ENCODE assay signal across 1 cellular context in the genomic region with DNA sequence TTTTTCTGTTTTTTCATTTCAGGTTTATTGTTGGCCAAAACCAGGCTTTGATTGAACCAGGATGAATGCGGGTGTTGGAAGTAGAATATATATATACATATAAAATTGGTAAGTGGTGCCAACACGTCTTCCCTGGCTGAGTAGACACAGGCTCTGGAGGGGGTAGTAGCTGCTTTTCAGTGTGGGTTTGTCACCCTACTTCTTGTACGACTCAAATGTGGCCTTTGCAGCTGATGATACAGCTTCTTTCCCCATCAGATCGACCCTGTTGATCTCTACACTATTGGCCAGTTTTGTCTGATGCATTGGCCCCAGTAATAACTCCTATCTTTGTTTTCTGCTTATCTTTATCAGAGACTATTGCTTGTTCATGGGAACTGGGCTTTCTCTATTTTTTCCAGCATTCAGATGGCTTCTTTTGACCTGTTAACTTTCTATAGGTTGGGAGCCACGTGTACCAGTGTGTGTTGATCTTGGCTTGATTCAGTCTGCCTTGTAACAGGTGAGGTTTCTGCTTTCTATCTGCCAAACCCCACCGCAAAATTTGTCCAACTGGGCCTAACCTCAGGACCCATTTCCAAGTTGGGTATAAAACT.
TF ChIP-seq lines count a peak whose summit lies in the region.

No MANE protein-coding gene starts in this region.

TF ChIP-seq in HepG2, 621 proteins besides CTCF, POLR2A, EP300 and RAD21 (continued from another document and continues in another):
- TF ChIP-seq, protein P1, sequence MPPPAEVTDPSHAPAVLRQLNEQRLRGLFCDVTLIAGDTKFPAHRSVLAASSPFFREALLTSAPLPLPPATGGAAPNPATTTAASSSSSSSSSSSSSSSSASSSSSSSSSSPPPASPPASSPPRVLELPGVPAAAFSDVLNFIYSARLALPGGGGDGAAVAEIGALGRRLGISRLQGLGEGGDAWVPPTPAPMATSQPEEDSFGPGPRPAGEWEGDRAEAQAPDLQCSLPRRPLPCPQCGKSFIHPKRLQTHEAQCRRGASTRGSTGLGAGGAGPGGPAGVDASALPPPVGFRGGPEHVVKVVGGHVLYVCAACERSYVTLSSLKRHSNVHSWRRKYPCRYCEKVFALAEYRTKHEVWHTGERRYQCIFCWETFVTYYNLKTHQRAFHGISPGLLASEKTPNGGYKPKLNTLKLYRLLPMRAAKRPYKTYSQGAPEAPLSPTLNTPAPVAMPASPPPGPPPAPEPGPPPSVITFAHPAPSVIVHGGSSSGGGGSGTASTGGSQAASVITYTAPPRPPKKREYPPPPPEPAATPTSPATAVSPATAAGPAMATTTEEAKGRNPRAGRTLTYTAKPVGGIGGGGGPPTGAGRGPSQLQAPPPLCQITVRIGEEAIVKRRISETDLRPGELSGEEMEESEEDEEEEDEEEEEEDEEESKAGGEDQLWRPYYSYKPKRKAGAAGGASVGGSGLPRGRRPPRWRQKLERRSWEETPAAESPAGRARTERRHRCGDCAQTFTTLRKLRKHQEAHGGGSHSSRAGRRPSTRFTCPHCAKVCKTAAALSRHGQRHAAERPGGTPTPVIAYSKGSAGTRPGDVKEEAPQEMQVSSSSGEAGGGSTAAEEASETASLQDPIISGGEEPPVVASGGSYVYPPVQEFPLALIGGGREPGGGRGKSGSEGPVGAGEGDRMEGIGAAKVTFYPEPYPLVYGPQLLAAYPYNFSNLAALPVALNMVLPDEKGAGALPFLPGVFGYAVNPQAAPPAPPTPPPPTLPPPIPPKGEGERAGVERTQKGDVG (CRISPR knock-in tag; IDR thresholded peaks at IDR 0.05; ENCODE audit: borderline replicate concordance): no peak
- TF ChIP-seq EEA1 (CRISPR knock-in tag; IDR thresholded peaks at IDR 0.05; ENCODE audit: borderline replicate concordance) (no peak), ATF7-NPFF (CRISPR knock-in tag; IDR thresholded peaks at IDR 0.05; ENCODE audit: low read depth) (no peak), ZNF207 (IDR thresholded peaks at IDR 0.05; ENCODE audit: borderline replicate concordance) (no peak), PAXIP1 (CRISPR knock-in tag; conservative IDR thresholded peaks at IDR 0.05) (0 out of 2 replicates have a peak, but pooled peaks have one; percentile 1), AHR (CRISPR knock-in tag; IDR thresholded peaks at IDR 0.05) (no peak), FOSL2 (CRISPR knock-in tag; IDR thresholded peaks at IDR 0.05) (no peak), ZNF691 (CRISPR knock-in tag; IDR thresholded peaks at IDR 0.05; ENCODE audit: borderline replicate concordance, low read depth) (no peak), ZNF329 (CRISPR knock-in tag; IDR thresholded peaks at IDR 0.05; ENCODE audit: low read depth) (no peak), ZNF256 (CRISPR knock-in tag; conservative IDR thresholded peaks at IDR 0.05) (peak; percentile 72; the same call in 1 of the 2 replicates), TCF7 (IDR thresholded peaks at IDR 0.05; ENCODE audit: low read depth) (no peak), ATAD3A (CRISPR knock-in tag; IDR thresholded peaks at IDR 0.05) (no peak), MBNL3 (CRISPR knock-in tag; conservative IDR thresholded peaks at IDR 0.05) (no peak), ZNF766 (CRISPR knock-in tag; IDR thresholded peaks at IDR 0.05; ENCODE audit: borderline replicate concordance) (no peak), ZNF333 (CRISPR knock-in tag; IDR thresholded peaks at IDR 0.05; ENCODE audit: borderline replicate concordance) (no peak), ZNF143 (CRISPR knock-in tag; IDR thresholded peaks at IDR 0.05) (no peak), STAT6 (CRISPR knock-in tag; IDR thresholded peaks at IDR 0.05; ENCODE audit: borderline replicate concordance) (no peak), PTBP1 (IDR thresholded peaks at IDR 0.05; ENCODE audit: low read depth, low read length, poor library complexity, severe bottlenecking) (no peak), NR2F2 (IDR thresholded peaks at IDR 0.05; ENCODE audit: borderline replicate concordance, low read depth) (no peak), ZSCAN21 (CRISPR knock-in tag; IDR thresholded peaks at IDR 0.05; ENCODE audit: borderline replicate concordance) (no peak), KDM3A (CRISPR knock-in tag; IDR thresholded peaks at IDR 0.05; ENCODE audit: low read depth) (no peak), ZNF749 (CRISPR knock-in tag; IDR thresholded peaks at IDR 0.05; ENCODE audit: borderline replicate concordance) (no peak), ZNF335 (CRISPR knock-in tag; IDR thresholded peaks at IDR 0.05) (no peak), ZNF556 (CRISPR knock-in tag; IDR thresholded peaks at IDR 0.05; ENCODE audit: borderline replicate concordance) (no peak), BHLHE40 (IDR thresholded peaks at IDR 0.05; ENCODE audit: low read length) (no peak), ZBTB26 (CRISPR knock-in tag; IDR thresholded peaks at IDR 0.05; ENCODE audit: borderline replicate concordance) (no peak), THAP9 (CRISPR knock-in tag; IDR thresholded peaks at IDR 0.05; ENCODE audit: borderline replicate concordance) (no peak), NFE2 (CRISPR knock-in tag; IDR thresholded peaks at IDR 0.05) (no peak)
- TF ChIP-seq, protein P2, sequence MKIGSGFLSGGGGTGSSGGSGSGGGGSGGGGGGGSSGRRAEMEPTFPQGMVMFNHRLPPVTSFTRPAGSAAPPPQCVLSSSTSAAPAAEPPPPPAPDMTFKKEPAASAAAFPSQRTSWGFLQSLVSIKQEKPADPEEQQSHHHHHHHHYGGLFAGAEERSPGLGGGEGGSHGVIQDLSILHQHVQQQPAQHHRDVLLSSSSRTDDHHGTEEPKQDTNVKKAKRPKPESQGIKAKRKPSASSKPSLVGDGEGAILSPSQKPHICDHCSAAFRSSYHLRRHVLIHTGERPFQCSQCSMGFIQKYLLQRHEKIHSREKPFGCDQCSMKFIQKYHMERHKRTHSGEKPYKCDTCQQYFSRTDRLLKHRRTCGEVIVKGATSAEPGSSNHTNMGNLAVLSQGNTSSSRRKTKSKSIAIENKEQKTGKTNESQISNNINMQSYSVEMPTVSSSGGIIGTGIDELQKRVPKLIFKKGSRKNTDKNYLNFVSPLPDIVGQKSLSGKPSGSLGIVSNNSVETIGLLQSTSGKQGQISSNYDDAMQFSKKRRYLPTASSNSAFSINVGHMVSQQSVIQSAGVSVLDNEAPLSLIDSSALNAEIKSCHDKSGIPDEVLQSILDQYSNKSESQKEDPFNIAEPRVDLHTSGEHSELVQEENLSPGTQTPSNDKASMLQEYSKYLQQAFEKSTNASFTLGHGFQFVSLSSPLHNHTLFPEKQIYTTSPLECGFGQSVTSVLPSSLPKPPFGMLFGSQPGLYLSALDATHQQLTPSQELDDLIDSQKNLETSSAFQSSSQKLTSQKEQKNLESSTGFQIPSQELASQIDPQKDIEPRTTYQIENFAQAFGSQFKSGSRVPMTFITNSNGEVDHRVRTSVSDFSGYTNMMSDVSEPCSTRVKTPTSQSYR (CRISPR knock-in tag; IDR thresholded peaks at IDR 0.05; ENCODE audit: borderline replicate concordance): no peak
- TF ChIP-seq, protein P3, sequence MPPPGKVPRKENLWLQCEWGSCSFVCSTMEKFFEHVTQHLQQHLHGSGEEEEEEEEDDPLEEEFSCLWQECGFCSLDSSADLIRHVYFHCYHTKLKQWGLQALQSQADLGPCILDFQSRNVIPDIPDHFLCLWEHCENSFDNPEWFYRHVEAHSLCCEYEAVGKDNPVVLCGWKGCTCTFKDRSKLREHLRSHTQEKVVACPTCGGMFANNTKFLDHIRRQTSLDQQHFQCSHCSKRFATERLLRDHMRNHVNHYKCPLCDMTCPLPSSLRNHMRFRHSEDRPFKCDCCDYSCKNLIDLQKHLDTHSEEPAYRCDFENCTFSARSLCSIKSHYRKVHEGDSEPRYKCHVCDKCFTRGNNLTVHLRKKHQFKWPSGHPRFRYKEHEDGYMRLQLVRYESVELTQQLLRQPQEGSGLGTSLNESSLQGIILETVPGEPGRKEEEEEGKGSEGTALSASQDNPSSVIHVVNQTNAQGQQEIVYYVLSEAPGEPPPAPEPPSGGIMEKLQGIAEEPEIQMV (CRISPR knock-in tag; IDR thresholded peaks at IDR 0.05; ENCODE audit: low read depth): no peak
- TF ChIP-seq, protein P4, sequence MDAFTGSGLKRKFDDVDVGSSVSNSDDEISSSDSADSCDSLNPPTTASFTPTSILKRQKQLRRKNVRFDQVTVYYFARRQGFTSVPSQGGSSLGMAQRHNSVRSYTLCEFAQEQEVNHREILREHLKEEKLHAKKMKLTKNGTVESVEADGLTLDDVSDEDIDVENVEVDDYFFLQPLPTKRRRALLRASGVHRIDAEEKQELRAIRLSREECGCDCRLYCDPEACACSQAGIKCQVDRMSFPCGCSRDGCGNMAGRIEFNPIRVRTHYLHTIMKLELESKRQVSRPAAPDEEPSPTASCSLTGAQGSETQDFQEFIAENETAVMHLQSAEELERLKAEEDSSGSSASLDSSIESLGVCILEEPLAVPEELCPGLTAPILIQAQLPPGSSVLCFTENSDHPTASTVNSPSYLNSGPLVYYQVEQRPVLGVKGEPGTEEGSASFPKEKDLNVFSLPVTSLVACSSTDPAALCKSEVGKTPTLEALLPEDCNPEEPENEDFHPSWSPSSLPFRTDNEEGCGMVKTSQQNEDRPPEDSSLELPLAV (CRISPR knock-in tag; conservative IDR thresholded peaks at IDR 0.05; ENCODE audit: low read depth): 0 out of 2 replicates have a peak, but pooled peaks have one; percentile 5
